8 cellular contexts compared by ENCODE assay signal in the genomic region with DNA sequence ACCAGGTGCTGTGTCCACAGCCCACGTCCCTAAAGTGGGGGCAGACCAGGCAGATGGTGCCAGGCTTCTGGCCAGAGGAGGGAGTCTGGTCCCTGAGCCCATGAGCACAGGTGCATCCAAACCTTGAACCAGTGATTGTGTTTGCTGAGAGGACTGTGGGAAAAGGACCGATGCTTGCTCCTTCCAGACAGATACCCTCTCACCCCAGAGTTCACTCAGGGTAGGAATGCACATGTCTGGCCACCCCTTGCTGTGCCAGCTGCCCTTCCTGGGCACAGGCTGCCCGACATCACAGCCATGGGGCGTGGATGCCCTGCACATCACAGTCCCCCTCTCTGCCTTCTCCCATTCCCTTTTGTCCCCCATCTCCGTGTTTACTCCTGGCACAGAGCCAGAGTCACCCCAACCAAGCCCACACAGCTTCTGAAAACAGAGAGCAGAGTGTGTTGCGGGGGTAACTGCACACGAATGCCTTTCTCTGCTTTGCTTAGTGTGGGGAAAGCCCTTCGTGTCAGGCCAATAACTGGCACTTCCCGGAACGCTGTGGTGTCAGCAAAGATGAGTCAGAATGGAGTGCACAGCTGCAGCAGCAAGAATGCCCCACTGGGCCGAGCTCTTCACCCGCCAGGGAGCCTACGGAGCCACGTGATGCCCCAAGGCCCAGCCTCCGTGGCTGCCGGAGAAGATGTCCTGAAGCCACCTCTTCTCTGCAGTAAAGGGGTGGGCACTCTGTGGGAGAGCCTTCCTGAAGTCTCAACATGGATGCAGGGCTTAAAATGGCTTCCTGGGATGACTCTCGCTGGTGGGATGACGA. TPM values are rescaled to one million over a fixed set of nuclear protein-coding genes. Genes with fewer than 3 reads are reported as not detected.
DNase-seq lines count a peak whose midpoint lies in the region; ATAC-seq and TF ChIP-seq lines count a peak whose summit lies in the region.

No MANE protein-coding gene starts in this region.

- ATAC-seq in GM18909 (IDR thresholded peaks at IDR 0.05; ENCODE audit: poor library complexity, unreplicated experiment), result peak; percentile 94
- peak; percentile 77 for ATAC-seq in HG03139 (IDR thresholded peaks at IDR 0.05; ENCODE audit: unreplicated experiment)
- ATAC-seq in PC-3, result peak; percentile 98
- peak; percentile 95 to 97 (median 96) for ATAC-seq in psoas muscle
- ATAC-seq in aorta (ENCODE audit: low FRiP score), result peak; percentile 87

- H3K9me3 ChIP-seq in PC-3 (ENCODE audit: low read length) (no peaks in the 10 kb centered on the region), psoas muscle (no peaks in the 10 kb centered on the region), aorta (ENCODE audit: control insufficient read depth, low read length) (no peaks in the 10 kb centered on the region)

- peak; percentile 93 to 95 for DNase-seq in AML-193 (lab: John Stamatoyannopoulos, UW)
- DNase-seq in PC-3, result peak; percentile 86
- DNase-seq in activated T-helper 1 cell treated with Interleukin-2 at 50 U/mL for 16 hours (ENCODE audit: low read depth), result peak; percentile 57
- DNase-seq in foreskin melanocyte, result peak; percentile 89
- peak; percentile 88 to 95 for DNase-seq in psoas muscle
- peak; percentile 92 to 93 for DNase-seq in aorta

- H4K20me1 ChIP-seq in PC-3 (ENCODE audit: low read length), result peaks cover 6% of the 10 kb centered on the region

- H3K4me1 ChIP-seq in PC-3 (ENCODE audit: insufficient read depth, low read length) (peaks cover 15% of the 10 kb centered on the region), psoas muscle (peaks cover 55% of the 10 kb centered on the region), aorta (ENCODE audit: control insufficient read depth in 1 of 2, insufficient read depth in 2 of 2, low read length in 2 of 2) (no peaks in the 10 kb centered on the region)

- CTCF ChIA-PET in PC-3 (lab: Charles Lee), result interaction anchor here (0.6 to 1.8 kb wide), 5 partner anchors 9 to 74 kb away, joined by 3 to 13 read pairs (median 7); no protein-coding TSS in a partner anchor

- no peaks in the 10 kb centered on the region for H3K27me3 ChIP-seq in PC-3 (ENCODE audit: low read length)
- no peaks in the 10 kb centered on the region for H3K27me3 ChIP-seq in psoas muscle (ENCODE audit: insufficient read depth in 3 of 3, low read length in 2 of 3)
- no peaks in the 10 kb centered on the region for H3K27me3 ChIP-seq in aorta (ENCODE audit: control insufficient read depth in 1 of 2, insufficient read depth in 2 of 2, low read length in 1 of 2)

- H3K9ac ChIP-seq in PC-3 (ENCODE audit: low read length), result peak overlapping the region; percentile 31; the same call in 1 of the 2 replicates

- TF ChIP-seq CTCF in PC-3 (conservative IDR thresholded peaks at IDR 0.05; ENCODE audit: low read depth, low read length) (peak; percentile 39), psoas muscle (IDR thresholded peaks at IDR 0.05) (peak; percentile 12)

- H3K9me2 ChIP-seq in PC-3 (replicated peaks; ENCODE audit: low read length), result no peaks in the 10 kb centered on the region

- H3K27ac ChIP-seq in PC-3 (ENCODE audit: low read length), result peak overlapping the region; percentile 67
- peak overlapping the region; percentile 81 for H3K27ac ChIP-seq in psoas muscle
- H3K27ac ChIP-seq in aorta (ENCODE audit: low read depth in 1 of 2, low read length in 2 of 2), result peak overlapping the region in 1 of 2 donors; percentile 46

- no peak overlapping the region for H2AFZ ChIP-seq in PC-3 (ENCODE audit: low read length)

- no peaks in the 10 kb centered on the region for H3F3A ChIP-seq in PC-3 (ENCODE audit: low read length, unreplicated experiment)

- H3K4me2 ChIP-seq in PC-3 (ENCODE audit: low read length), result peak overlapping the region; percentile 76

- H3K79me2 ChIP-seq in PC-3 (ENCODE audit: low read length), result peaks cover 89% of the 10 kb centered on the region

- intact Hi-C loops in PC-3 (cut with micrococcal nuclease) (loop anchor here (1.0 kb wide), 1 partner anchor 9 kb away; no protein-coding TSS in a partner anchor), psoas muscle (cut with DNase I) (loop anchor here in 1 of 2 donors (10.0 kb wide), 1 partner anchor 115 kb away; a partner anchor contains a TSS), aorta (cut with DNase I) (no loop called here)

- H3K4me3 ChIP-seq in PC-3 (ENCODE audit: low read length) (peak overlapping the region; percentile 24; the same call in 1 of the 2 replicates), psoas muscle (peak overlapping the region; percentile 1), aorta (ENCODE audit: low read length in 2 of 2) (no peak overlapping the region)

- POLR2A ChIA-PET in PC-3 (lab: Charles Lee; ENCODE audit: unreplicated experiment), result no interaction called here

- no peaks in the 10 kb centered on the region; the same call in 1 of the 2 replicates for H3K36me3 ChIP-seq in PC-3 (ENCODE audit: low read depth, low read length)
- peaks cover 6 to 15% of the 10 kb centered on the region in 2 donors for H3K36me3 ChIP-seq in psoas muscle (ENCODE audit: insufficient read depth in 1 of 2, low read depth in 1 of 2)
- no peaks in the 10 kb centered on the region for H3K36me3 ChIP-seq in aorta (ENCODE audit: control insufficient read depth in 1 of 2, insufficient read depth in 2 of 2, low read length in 1 of 2)

- 19 to 35% (median 21%) methylated on average over 18 of the region's 18 CpGs for WGBS in psoas muscle, 3 donors
- 41 to 44% methylated on average over 18 of the region's 18 CpGs for WGBS in aorta, 2 donors

- BruUV-seq in PC-3 (replicated peaks; lab: Mats Ljungman, UMichigan), result no TSS peak

RNA-seq across cellular contexts. Expression of a gene that starts 7.6 kb away (rescaled TPM):
- total RNA-seq in PC-3 (2014; rRNA removed), result 39.7 and 43.7 TPM in 2 replicates
- 10 to 100 TPM; 24.2 to 65.8 (median 40.2) TPM for total RNA-seq in psoas muscle
- 10 to 100 TPM; 37.8 to 78.6 (median 77.9) TPM for polyA plus RNA-seq in psoas muscle
- total RNA-seq in aorta, result 10 to 100 TPM; 37.7 to 38.9 TPM
- polyA plus RNA-seq in aorta, result 10 to 100 TPM; 18.8 to 41.4 TPM

RNA-seq across cellular contexts. Expression of a gene that starts 57.5 kb away (rescaled TPM):
- 115 and 160 TPM in 2 replicates for total RNA-seq in PC-3 (2014; rRNA removed)
- total RNA-seq in psoas muscle, result 100 to 1,000 TPM; 143 to 153 (median 147) TPM
- 100 to 1,000 TPM; 121 to 140 (median 139) TPM for polyA plus RNA-seq in psoas muscle
- total RNA-seq in aorta, result 100 to 1,000 TPM in 1 of 2 donors, 10 to 100 TPM in 1; 99.5 to 109 TPM
- 10 to 100 TPM; 65.4 to 66.9 TPM for polyA plus RNA-seq in aorta

Comparison
In these comparisons a context has a peak if more than half of its experiments do, and no peak if none do; other contexts are left out.
1. H3K4me3 ChIP-seq: peak in PC-3 (single experiment) and psoas muscle (single experiment); none in aorta (0 of 2).
2. Peak in every context shown above with its lines, with median percentiles within 50 percentile points of each other: DNase-seq and ATAC-seq.